17 cellular contexts compared by ENCODE assay signal in genomic region chr4:53505947-53506346, GRCh38.
DNase-seq lines count a peak whose midpoint lies in the region; ATAC-seq, FAIRE-seq and TF ChIP-seq lines count a peak whose summit lies in the region.
"Had no signal": no experiment of that assay in that cellular context is flagged by ENCODE, and none has a peak within 500 bp of the region (broad histone marks: within the 10 kb centered on the region; RNA-seq: fewer than 3 reads in every experiment).

No MANE protein-coding gene starts in this region.

- TF ChIP-seq EP300 in GM12878 (IDR thresholded peaks at IDR 0.05; ENCODE audit: borderline replicate concordance in 1 of 2, control insufficient read depth in 1 of 2, low read depth in 2 of 2, low read length in 2 of 2) = no peak
- TF ChIP-seq EP300 in sigmoid colon (IDR thresholded peaks at IDR 0.05) = no peak

- no peaks in the 10 kb centered on the region for H3K4me1 Mint-ChIP-seq in activated T-helper 1 cell treated with anti-CD3 and anti-CD28 coated beads, Interleukin-12 subunit alpha, Interleukin-12 subunit beta, Interleukin-2, Interleukin-4 antibody, amounts not matched to agents 30 ng/mL and 10 ng/mL and 1 ng/mL, durations not matched to agents 14 hours and 24 hours and 36 hours (ENCODE audit: low read depth)

- TF ChIP-seq CTCF in D721Med (IDR thresholded peaks at IDR 0.05; ENCODE audit: insufficient read depth, missing control alignments) = peak; percentile 4
- peak in 2 of 3 experiments; percentile 4 to 26; a peak in 2 of 6 replicates for TF ChIP-seq CTCF in GM12878 (IDR thresholded peaks at IDR 0.05 in 2 of 3, conservative IDR thresholded peaks at IDR 0.05 in 1 of 3; ENCODE audit: control insufficient read depth in 2 of 3, extremely low read depth in 1 of 3, insufficient read depth in 1 of 3, low read depth in 3 of 3, low read length in 3 of 3)
- peak; percentile 28 for TF ChIP-seq CTCF in foreskin fibroblast (IDR thresholded peaks at IDR 0.05; ENCODE audit: low read depth, low read length)
- TF ChIP-seq CTCF in sigmoid colon (IDR thresholded peaks at IDR 0.05) = no peak

- no peak overlapping the region for H3K4me3 Mint-ChIP-seq in activated T-helper 1 cell treated with anti-CD3 and anti-CD28 coated beads, Interleukin-12 subunit alpha, Interleukin-12 subunit beta, Interleukin-2, Interleukin-4 antibody, amounts not matched to agents 30 ng/mL and 10 ng/mL and 1 ng/mL, durations not matched to agents 14 hours and 24 hours and 36 hours
- H3K4me3 Mint-ChIP-seq: CD8-positive, alpha-beta T cell; T-helper 17 cell had no signal

- no peaks in the 10 kb centered on the region for H4K20me1 ChIP-seq in GM12878 (ENCODE audit: control insufficient read depth, insufficient read depth)

- H3K27me3 ChIP-seq in GM12878 (replicated peaks in 1 of 2; ENCODE audit: control insufficient read depth in 2 of 2, insufficient read depth in 2 of 2, low read length in 1 of 2) (no peaks in the 10 kb centered on the region), sigmoid colon (no peaks in the 10 kb centered on the region)
- H3K27me3 ChIP-seq: ovary, vagina had no signal

- no peaks in the 10 kb centered on the region for H3K79me2 ChIP-seq in GM12878 (ENCODE audit: control insufficient read depth, insufficient read depth, low read length)

- ATAC-seq in GM12878 (peak; percentile 34; the same call in 2 of the 3 replicates), HG03354 (IDR thresholded peaks at IDR 0.05; ENCODE audit: poor library complexity, severe bottlenecking, unreplicated experiment) (no peak)
- ATAC-seq: CD8-positive, alpha-beta T cell; T-helper 17 cell had no signal

- intact Hi-C loops in GM12878 (cut with micrococcal nuclease; ENCODE audit: unreplicated experiment) = loop anchor here (5.0 kb wide), 1 partner anchor 146 kb away; no protein-coding TSS in a partner anchor
- intact Hi-C loops in activated T-helper 1 cell treated with anti-CD3 and anti-CD28 coated beads, Interleukin-12 subunit alpha, Interleukin-12 subunit beta, Interleukin-2, Interleukin-4 antibody, amounts not matched to agents 30 ng/mL and 10 ng/mL and 1 ng/mL, durations not matched to agents 14 hours and 24 hours and 36 hours (cut with micrococcal nuclease) = no loop called here
- intact Hi-C loops in sigmoid colon (cut with DNase I) = no loop called here

- RAD21 ChIA-PET in GM12878 (lab: Charles Lee; ENCODE audit: unreplicated experiment) = interaction anchor here (0.6 to 2.1 kb wide), 11 partner anchors 10 to 299 kb away, joined by 3 to 10 read pairs (median 5); no protein-coding TSS in a partner anchor

- CTCF ChIA-PET in GM12878 (lab: Yijun Ruan, JAX) = interaction anchor here (1.1 to 1.8 kb wide), 9 partner anchors 15 to 728 kb away, joined by 3 to 12 read pairs (median 5); no protein-coding TSS in a partner anchor

- WGBS in GM12878 (ENCODE audit: insufficient coverage, insufficient replicate concordance, low lambda C conversion rate, missing lambda C conversion rate) = 25% methylated on average over 2 of the region's 2 CpGs
- WGBS in sigmoid colon, 2 donors = 84 to 92% methylated on average over 2 of the region's 2 CpGs

- no peaks in the 10 kb centered on the region for H3K36me3 Mint-ChIP-seq in activated T-helper 1 cell treated with anti-CD3 and anti-CD28 coated beads, Interleukin-12 subunit alpha, Interleukin-12 subunit beta, Interleukin-2, Interleukin-4 antibody, amounts not matched to agents 30 ng/mL and 10 ng/mL and 1 ng/mL, durations not matched to agents 14 hours and 24 hours and 36 hours (ENCODE audit: low read depth)
- H3K36me3 Mint-ChIP-seq: CD8-positive, alpha-beta T cell had no signal

- no peak overlapping the region for H3K4me3 ChIP-seq in GM12878
- no peak overlapping the region for H3K4me3 ChIP-seq in foreskin fibroblast (ENCODE audit: low read depth in 1 of 2, low read length in 2 of 2)
- H3K4me3 ChIP-seq in sigmoid colon = no peak overlapping the region
- H3K4me3 ChIP-seq: ovary, skin epidermis, vagina had no signal

- H2AFZ ChIP-seq in GM12878 (ENCODE audit: control insufficient read depth, low read depth, low read length) = no peak overlapping the region

- H3K36me3 ChIP-seq in GM12878 (ENCODE audit: control insufficient read depth in 2 of 2, insufficient read depth in 2 of 2, low read length in 1 of 2) (no peaks in the 10 kb centered on the region), sigmoid colon (no peaks in the 10 kb centered on the region)
- H3K36me3 ChIP-seq: ovary, vagina had no signal

- DNase-seq in D721Med (ENCODE audit: insufficient read length, low spot score) = no peak
- peak; percentile 24 to 26 for DNase-seq in Kasumi-1 (lab: John Stamatoyannopoulos, UW)
- no peak for DNase-seq in GM12878 (ENCODE audit: low read depth, low spot score)
- DNase-seq in foreskin fibroblast = peak; percentile 31 to 62
- DNase-seq in activated T-helper 1 cell treated with anti-CD3 and anti-CD28 coated beads, Interleukin-12 subunit alpha, Interleukin-12 subunit beta, Interleukin-2, Interleukin-4 antibody, amounts not matched to agents 30 ng/mL and 10 ng/mL and 1 ng/mL, durations not matched to agents 14 hours and 24 hours and 36 hours (ENCODE audit: low spot score) = no peak
- no peak for DNase-seq in activated CD4-positive, CD25-positive, alpha-beta regulatory T cell (lab: John Stamatoyannopoulos, UW)
- DNase-seq in sigmoid colon = no peak
- DNase-seq: activated CD4-positive, alpha-beta T cell treated with anti-CD3 and anti-CD28 coated beads for 4 hours; activated T-cell treated with anti-CD3 and anti-CD28 coated beads, Interleukin-2, amount 50 U/mL, for 1 hour; CD8-positive, alpha-beta T cell; foreskin melanocyte; ovary; stimulated activated naive CD4-positive, alpha-beta T cell treated with Interleukin-2 at 50 U/mL for 16 hours; T-helper 17 cell had no signal

- no TSS peak for BruUV-seq in GM12878 (replicated peaks; lab: Mats Ljungman, UMichigan)

- in situ Hi-C loops in GM12878 (cut with MboI) = no loop called here

- SMC1A ChIA-PET in GM12878 (lab: Charles Lee; ENCODE audit: uncharacterized antibody, unreplicated experiment) = interaction anchor here (0.9 to 2.5 kb wide), 19 partner anchors 9 to 298 kb away, joined by 3 to 11 read pairs (median 3); no protein-coding TSS in a partner anchor

- H3K4me1 ChIP-seq in GM12878 (ENCODE audit: control insufficient read depth, insufficient read depth, low read length) (no peaks in the 10 kb centered on the region), sigmoid colon (no peaks in the 10 kb centered on the region)

- H3K27ac Mint-ChIP-seq in activated T-helper 1 cell treated with anti-CD3 and anti-CD28 coated beads, Interleukin-12 subunit alpha, Interleukin-12 subunit beta, Interleukin-2, Interleukin-4 antibody, amounts not matched to agents 30 ng/mL and 10 ng/mL and 1 ng/mL, durations not matched to agents 14 hours and 24 hours and 36 hours = no peak overlapping the region
- H3K27ac Mint-ChIP-seq: CD8-positive, alpha-beta T cell; T-helper 17 cell had no signal

- H3K27ac ChIP-seq in GM12878 (ENCODE audit: control insufficient read depth, insufficient read depth) (no peak overlapping the region), sigmoid colon (no peak overlapping the region)
- H3K27ac ChIP-seq: ovary, skin epidermis, vagina had no signal

- FAIRE-seq in D721Med (lab: Jason Lieb, UNC) (no peak), GM12878 (lab: Jason Lieb, UNC) (no peak)

- no peaks in the 10 kb centered on the region for H3K9me3 Mint-ChIP-seq in activated T-helper 1 cell treated with anti-CD3 and anti-CD28 coated beads, Interleukin-12 subunit alpha, Interleukin-12 subunit beta, Interleukin-2, Interleukin-4 antibody, amounts not matched to agents 30 ng/mL and 10 ng/mL and 1 ng/mL, durations not matched to agents 14 hours and 24 hours and 36 hours
- H3K9me3 Mint-ChIP-seq: CD8-positive, alpha-beta T cell had no signal

- POLR2A ChIA-PET in GM12878 (lab: Charles Lee) = interaction anchor here (1.4 kb wide), 1 partner anchor 148 kb away, joined by 5 read pairs; no protein-coding TSS in a partner anchor

- H3K4me2 ChIP-seq in GM12878 (ENCODE audit: control insufficient read depth, insufficient read depth) = no peak overlapping the region

- TF ChIP-seq POLR2A in GM12878 (IDR thresholded peaks at IDR 0.05; ENCODE audit: low read depth, low read length) (no peak), sigmoid colon (IDR thresholded peaks at IDR 0.05) (no peak)

- no peak overlapping the region for H3K9ac ChIP-seq in GM12878 (ENCODE audit: control insufficient read depth, insufficient read depth, low read length)

- no peaks in the 10 kb centered on the region; the same call in 2 of the 3 replicates for H3K9me3 ChIP-seq in GM12878 (replicated peaks; ENCODE audit: control insufficient read depth, insufficient read depth, low read length)
- H3K9me3 ChIP-seq in sigmoid colon = no peaks in the 10 kb centered on the region
- H3K9me3 ChIP-seq: ovary, vagina had no signal

- TF ChIP-seq RAD21 in GM12878 (IDR thresholded peaks at IDR 0.05; ENCODE audit: insufficient read depth, low read depth, low read length) = 0 out of 2 replicates have a peak, but pooled peaks have one; percentile 13

- peaks cover 1% of the 10 kb centered on the region for H3K27me3 Mint-ChIP-seq in activated T-helper 1 cell treated with anti-CD3 and anti-CD28 coated beads, Interleukin-12 subunit alpha, Interleukin-12 subunit beta, Interleukin-2, Interleukin-4 antibody, amounts not matched to agents 30 ng/mL and 10 ng/mL and 1 ng/mL, durations not matched to agents 14 hours and 24 hours and 36 hours (ENCODE audit: insufficient read depth)

TF ChIP-seq in GM12878, 131 proteins besides CTCF, POLR2A, EP300 and RAD21 (continues in another document):
- TF ChIP-seq LARP7 (IDR thresholded peaks at IDR 0.05) = no peak
- TF ChIP-seq ZNF622 (IDR thresholded peaks at IDR 0.05) = no peak
- no peak for TF ChIP-seq CBX3 (IDR thresholded peaks at IDR 0.05; ENCODE audit: borderline replicate concordance, low read depth)

Comparison
In these comparisons a context has a peak if more than half of its experiments do, and no peak if none do; other contexts are left out.
1. DNase-seq: peak in Kasumi-1 (2 of 2) and foreskin fibroblast (2 of 2); none in D721Med (single experiment), GM12878 (single experiment), activated T-helper 1 cell treated with anti-CD3 and anti-CD28 coated beads, Interleukin-12 subunit alpha, Interleukin-12 subunit beta, Interleukin-2, Interleukin-4 antibody, amounts not matched to agents 30 ng/mL and 10 ng/mL and 1 ng/mL, durations not matched to agents 14 hours and 24 hours and 36 hours (single experiment), activated CD4-positive, CD25-positive, alpha-beta regulatory T cell (0 of 4) and sigmoid colon (single experiment).
2. CTCF ChIP-seq: peak in D721Med (single experiment), GM12878 (2 of 3) and foreskin fibroblast (single experiment); none in sigmoid colon (0 of 4).